Comparison of ENCODE assay signal across 1 cellular context in the genomic region with DNA sequence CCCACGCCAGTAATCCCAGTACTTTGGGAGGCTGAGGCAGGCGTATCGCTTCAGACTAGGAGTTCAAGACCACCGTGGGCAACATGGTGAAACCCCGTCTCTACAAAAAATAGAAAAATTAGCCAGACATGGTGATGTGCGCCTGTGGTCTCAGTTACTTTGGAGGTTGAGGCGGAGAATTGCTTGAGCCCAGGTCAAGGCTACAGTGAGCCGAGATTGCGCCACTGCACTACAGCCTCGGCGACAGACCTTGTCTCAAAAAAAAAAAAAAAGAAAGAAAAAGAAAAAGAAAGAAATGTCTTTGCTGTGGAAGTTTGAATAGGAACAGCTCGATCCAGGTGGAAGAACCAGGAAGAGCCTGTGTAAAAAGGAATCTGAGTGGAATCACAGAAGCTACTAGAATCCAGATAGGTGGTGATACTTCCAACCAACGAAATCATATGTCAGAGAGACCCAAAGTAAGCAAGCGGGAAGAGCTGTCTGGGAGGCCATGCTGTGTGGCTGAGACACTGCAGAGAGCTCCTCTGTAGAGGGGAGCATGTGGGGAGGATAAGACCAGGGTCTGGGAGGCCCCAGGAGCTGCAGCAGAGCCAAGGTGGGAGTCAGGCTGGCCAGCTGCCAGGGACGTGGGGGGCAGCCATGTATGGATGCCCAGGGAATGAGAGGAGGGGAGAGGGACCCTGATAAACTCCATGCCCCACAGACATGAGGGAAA.
A peak's percentile ranks its signal among the peaks of the same experiment; 100 is the strongest.
TF ChIP-seq lines count a peak whose summit lies in the region.

No MANE protein-coding gene starts in this region.

TF ChIP-seq in IMR-90, 13 proteins besides CTCF, POLR2A, EP300 and RAD21:
- TF ChIP-seq CEBPB (IDR thresholded peaks at IDR 0.05; ENCODE audit: low read depth, low read length) (0 out of 2 replicates have a peak, but pooled peaks have one; percentile 5), CHD1 (IDR thresholded peaks at IDR 0.05; ENCODE audit: low read depth, low read length) (no peak)
